In genomic region chr9:12813960-12814876, GRCh38 we compare ENCODE assay signal across 8 cellular contexts. TPM values are rescaled to one million over a fixed set of nuclear protein-coding genes. Genes with fewer than 3 reads are reported as not detected.
DNase-seq lines count a peak whose midpoint lies in the region; ATAC-seq and TF ChIP-seq lines count a peak whose summit lies in the region.

No MANE protein-coding gene starts in this region.

- H3K36me3 ChIP-seq in RWPE2 (ENCODE audit: low read depth) (peaks cover 38% of the 10 kb centered on the region), osteoblast (ENCODE audit: insufficient read depth, low read length) (peaks cover 5% of the 10 kb centered on the region)

- no peaks in the 10 kb centered on the region for H4K20me1 ChIP-seq in osteoblast (ENCODE audit: insufficient read depth, low read length)

- in situ Hi-C loops in Caki2 (cut with HindIII; ENCODE audit: low pct_unique_long_range_greater_than_20kb, low sequenced_read_pairs), result no loop called here

- peak; percentile 92 for DNase-seq in Caki2 (ENCODE audit: low read depth)
- peak; percentile 98 for DNase-seq in HT1080 (ENCODE audit: low read depth)
- peak; percentile 85 for DNase-seq in RWPE2 (ENCODE audit: low spot score)
- peak; percentile 96 for DNase-seq in fibroblast of gingiva (ENCODE audit: low read depth)
- peak; percentile 88 for DNase-seq in osteoblast (ENCODE audit: insufficient read length, low spot score, missing footprints)

- peak overlapping the region; percentile 58 for H2AFZ ChIP-seq in osteoblast (ENCODE audit: low read length)

- no peaks in the 10 kb centered on the region for H3K27me3 ChIP-seq in RWPE2 (ENCODE audit: insufficient read depth, poor library complexity, severe bottlenecking)
- no peaks in the 10 kb centered on the region for H3K27me3 ChIP-seq in osteoblast (ENCODE audit: insufficient read depth, low read length)

- TF ChIP-seq CTCF in RWPE2 (IDR thresholded peaks at IDR 0.05; ENCODE audit: poor library complexity, severe bottlenecking), result peak; percentile 31
- peak; percentile 37 for TF ChIP-seq CTCF in osteoblast (IDR thresholded peaks at IDR 0.05; ENCODE audit: extremely low read depth, low read depth, low read length)

- H3K4me1 ChIP-seq in RWPE2 (ENCODE audit: insufficient read depth, poor library complexity, severe bottlenecking) (peaks cover 59% of the 10 kb centered on the region), osteoblast (ENCODE audit: insufficient read depth, low read length) (peaks cover 72% of the 10 kb centered on the region)

- ATAC-seq in RWPE2 (ENCODE audit: low read depth), result peak; percentile 78
- ATAC-seq in GM18511 (IDR thresholded peaks at IDR 0.05; ENCODE audit: unreplicated experiment), result no peak
- ATAC-seq in HG03457 (IDR thresholded peaks at IDR 0.05; ENCODE audit: unreplicated experiment), result no peak
- ATAC-seq in GM21528 (IDR thresholded peaks at IDR 0.05; ENCODE audit: low FRiP score, unreplicated experiment), result no peak

- H3K4me3 ChIP-seq in RWPE2 (ENCODE audit: severe bottlenecking), result peak overlapping the region; percentile 35
- H3K4me3 ChIP-seq in osteoblast (ENCODE audit: insufficient read depth, low read length), result peak overlapping the region; percentile 51

- H3K9me3 ChIP-seq in RWPE2 (ENCODE audit: severe bottlenecking) (no peaks in the 10 kb centered on the region), osteoblast (ENCODE audit: low read depth, low read length) (no peaks in the 10 kb centered on the region)

- H3K27ac ChIP-seq in RWPE2 (ENCODE audit: poor library complexity, severe bottlenecking), result peak overlapping the region; percentile 95
- H3K27ac ChIP-seq in osteoblast (ENCODE audit: low read depth, low read length), result peak overlapping the region; percentile 98

- peaks cover 57% of the 10 kb centered on the region for H3K79me2 ChIP-seq in osteoblast (ENCODE audit: insufficient read depth, low read length)

- H3K4me2 ChIP-seq in osteoblast (ENCODE audit: insufficient read depth, low read length), result peak overlapping the region; percentile 80

RNA-seq across cellular contexts. Expression of gene LURAP1L, which starts 39.4 kb away (rescaled TPM):
- 28.4 TPM in 2 replicates for total RNA-seq in Caki2 (2014; rRNA removed; shearing (Covaris generic); ENCODE audit: low replicate concordance)
- total RNA-seq in HT1080 (2014; rRNA removed; shearing (Covaris generic)), result 10.0 and 13.5 TPM in 2 replicates
- 19.6 and 21.7 TPM in 2 replicates for polyA plus RNA-seq in HT1080 (2015; cell fraction: cytosol; rRNA removed)
- polyA plus RNA-seq in HT1080 (2015; cell fraction: nucleus; rRNA removed), result 15.0 and 20.1 TPM in 2 replicates
- total RNA-seq in osteoblast, result 88.3 and 107 TPM in 2 replicates
